Comparison of ENCODE assay signal across 15 cellular contexts in genomic region chr6:6891074-6891754, GRCh38.
DNase-seq lines count a peak whose midpoint lies in the region; ATAC-seq and TF ChIP-seq lines count a peak whose summit lies in the region.
"Had no signal": no experiment of that assay in that cellular context is flagged by ENCODE, and none has a peak within 500 bp of the region (broad histone marks: within the 10 kb centered on the region; RNA-seq: fewer than 3 reads in every experiment).

No MANE protein-coding gene starts in this region.

- TF ChIP-seq CTCF in colonic mucosa (IDR thresholded peaks at IDR 0.05), result no peak
- TF ChIP-seq CTCF in neutrophil (IDR thresholded peaks at IDR 0.05), result no peak

- peak overlapping the region in 1 of 2 donors; percentile 7 for H3K9ac ChIP-seq in colonic mucosa (ENCODE audit: low read depth in 2 of 2, low read length in 2 of 2)

- H3K27ac ChIP-seq in colonic mucosa, result peak overlapping the region; percentile 52
- peak overlapping the region; percentile 99 for H3K27ac ChIP-seq in neutrophil
- H3K27ac ChIP-seq: sigmoid colon had no signal

- intact Hi-C loops in colonic mucosa (cut with DNase I), result no loop called here

- DNase-seq in DMS53 (lab: John Stamatoyannopoulos, UW) (peak; percentile 95), NCI-H146 (lab: John Stamatoyannopoulos, UW) (peak; percentile 96), colonic mucosa (peak; percentile 90), NCI-H524 treated with DMSO at 0.1 percent for 48 hours (lab: John Stamatoyannopoulos, UW) (no peak), T-helper 2 cell (no peak)
- DNase-seq: activated naive CD8-positive, alpha-beta T cell treated with anti-CD3 and anti-CD28 coated beads, Interleukin-2, amount 10 ng/mL, durations not matched to agents 7 days and 5 days; CD4-positive, CD25-positive, alpha-beta regulatory T cell; kidney; naive thymus-derived CD4-positive, alpha-beta T cell; NCI-H446 treated with DMSO at 0.1 percent for 48 hours; SHP77; sigmoid colon had no signal

- H3K27me3 ChIP-seq in colonic mucosa (no peaks in the 10 kb centered on the region), neutrophil (no peaks in the 10 kb centered on the region)
- H3K27me3 ChIP-seq: sigmoid colon had no signal

- H3K4me1 ChIP-seq in colonic mucosa (peaks cover 8% of the 10 kb centered on the region), neutrophil (ENCODE audit: control insufficient read depth in 1 of 2, insufficient read depth in 1 of 2, low read depth in 1 of 2, low read length in 1 of 2) (peaks cover 63 to 77% of the 10 kb centered on the region in 2 experiments)

- no peak for ATAC-seq in GM19023 (IDR thresholded peaks at IDR 0.05; ENCODE audit: unreplicated experiment)
- no peak for ATAC-seq in HG03442 (IDR thresholded peaks at IDR 0.05; ENCODE audit: unreplicated experiment)

- H3K4me3 ChIP-seq in colonic mucosa (no peak overlapping the region), neutrophil (ENCODE audit: low read depth in 1 of 2, low read length in 1 of 2) (peak overlapping the region; percentile 18 to 41)
- H3K4me3 ChIP-seq: sigmoid colon had no signal

- H3K9me3 ChIP-seq in colonic mucosa, result no peaks in the 10 kb centered on the region
- H3K9me3 ChIP-seq in neutrophil, result no peaks in the 10 kb centered on the region
- H3K9me3 ChIP-seq: sigmoid colon had no signal

- no peaks in the 10 kb centered on the region for H3K36me3 ChIP-seq in colonic mucosa
- H3K36me3 ChIP-seq in neutrophil, result no peaks in the 10 kb centered on the region
- H3K36me3 ChIP-seq: sigmoid colon had no signal

Comparison
In these comparisons a context has a peak if more than half of its experiments do, and no peak if none do; other contexts are left out.
1. DNase-seq: peak in DMS53 (single experiment), NCI-H146 (single experiment) and colonic mucosa (single experiment); none in NCI-H524 treated with DMSO at 0.1 percent for 48 hours (single experiment) and T-helper 2 cell (0 of 5).